In genomic region chr9:132733133-132733815, GRCh38 we compare ENCODE assay signal across 20 cellular contexts.
DNase-seq lines count a peak whose midpoint lies in the region; ATAC-seq and TF ChIP-seq lines count a peak whose summit lies in the region.
"Had no signal": no experiment of that assay in that cellular context is flagged by ENCODE, and none has a peak within 500 bp of the region (broad histone marks: within the 10 kb centered on the region; RNA-seq: fewer than 3 reads in every experiment).

No MANE protein-coding gene starts in this region.

- no peak overlapping the region for H3K9ac ChIP-seq in endodermal cell (ENCODE audit: extremely low read depth, low read length, poor library complexity, severe bottlenecking)

- TF ChIP-seq CTCF in AG10803 (conservative IDR thresholded peaks at IDR 0.05; ENCODE audit: low read length) (no peak), GM23338 (conservative IDR thresholded peaks at IDR 0.05; ENCODE audit: low read depth in 2 of 2) (no peak), dorsolateral prefrontal cortex (IDR thresholded peaks at IDR 0.05 in 54 of 56, conservative IDR thresholded peaks at IDR 0.05 in 2 of 56; ENCODE audit: low read depth in 1 of 56, partially characterized antibody in 56 of 56) (no peak), GM20000 (IDR thresholded peaks at IDR 0.05; ENCODE audit: extremely low read depth, missing control alignments) (no peak), endodermal cell (conservative IDR thresholded peaks at IDR 0.05) (no peak)

- H3K27me3 ChIP-seq in GM23338 (ENCODE audit: insufficient read depth) (no peaks in the 10 kb centered on the region), dorsolateral prefrontal cortex (no peaks in the 10 kb centered on the region), endodermal cell (ENCODE audit: control insufficient read depth, insufficient read depth, low read length, poor library complexity, severe bottlenecking) (no peaks in the 10 kb centered on the region)

- no peak overlapping the region for H3K27ac ChIP-seq in GM23338 (ENCODE audit: low read depth)
- H3K27ac ChIP-seq in dorsolateral prefrontal cortex, result peak overlapping the region in 34 of 59 donors; percentile 1 to 76 (median 40)
- no peak overlapping the region for H3K27ac ChIP-seq in endodermal cell (ENCODE audit: low read depth, low read length)

- H3K4me3 ChIP-seq in AG10803 (ENCODE audit: low read length), result no peak overlapping the region
- H3K4me3 ChIP-seq in GM23338, result no peak overlapping the region
- H3K4me3 ChIP-seq in dorsolateral prefrontal cortex, result peak overlapping the region in 44 of 59 donors; percentile 3 to 56 (median 29)
- H3K4me3 ChIP-seq in endodermal cell (ENCODE audit: low read length), result no peak overlapping the region

- H3K9me3 ChIP-seq in endodermal cell (ENCODE audit: control insufficient read depth, low read length), result no peaks in the 10 kb centered on the region

- H3K27me3 Mint-ChIP-seq in GM23338 (ENCODE audit: insufficient read depth, low read depth, poor library complexity) (peaks cover 5% of the 10 kb centered on the region), endodermal cell (ENCODE audit: insufficient read depth) (peaks cover 3% of the 10 kb centered on the region)
- H3K27me3 Mint-ChIP-seq: type B pancreatic cell had no signal

- H3F3A ChIP-seq in GM23338 (replicated peaks; ENCODE audit: low read depth), result no peaks in the 10 kb centered on the region

- H3K36me3 Mint-ChIP-seq in GM23338 (ENCODE audit: low read depth) (no peaks in the 10 kb centered on the region), endodermal cell (ENCODE audit: low read depth) (no peaks in the 10 kb centered on the region)
- H3K36me3 Mint-ChIP-seq: stimulated activated naive B cell treated with anti-CD40 and anti-IgM and Interleukin-4, amounts not matched to agents 10 μg/mL and 1 μg/mL and 100 μg/mL, for 72 hours; type B pancreatic cell had no signal

- H3K9me2 ChIP-seq in GM23338 (ENCODE audit: insufficient read depth), result no peaks in the 10 kb centered on the region

- H3K4me1 Mint-ChIP-seq in GM23338, result peaks cover 16% of the 10 kb centered on the region
- H3K4me1 Mint-ChIP-seq in endodermal cell, result no peaks in the 10 kb centered on the region
- H3K4me1 Mint-ChIP-seq: stimulated activated naive B cell treated with anti-CD40 and anti-IgM and Interleukin-4, amounts not matched to agents 10 μg/mL and 1 μg/mL and 100 μg/mL, for 72 hours had no signal

- no peaks in the 10 kb centered on the region for H4K20me1 ChIP-seq in GM23338 (replicated peaks; ENCODE audit: insufficient read depth)

- 92 to 93% methylated on average over 22 to 26 of the region's 26 CpGs for WGBS in endodermal cell (ENCODE audit: insufficient coverage in 1 of 2, insufficient read length in 1 of 2), 2 experiments

- H3K79me2 ChIP-seq in GM23338 (replicated peaks; ENCODE audit: insufficient read depth), result no peaks in the 10 kb centered on the region

- H3K36me3 ChIP-seq in GM23338 (ENCODE audit: insufficient read depth) (no peaks in the 10 kb centered on the region), endodermal cell (ENCODE audit: control insufficient read depth, insufficient read depth, low read length) (no peaks in the 10 kb centered on the region)

- H3K4me1 ChIP-seq in GM23338 (ENCODE audit: insufficient read depth) (no peaks in the 10 kb centered on the region), endodermal cell (ENCODE audit: control insufficient read depth, insufficient read depth, low read length) (no peaks in the 10 kb centered on the region)

- intact Hi-C loops in dorsolateral prefrontal cortex (cut with DNase I), result no loop called here

- no peak overlapping the region for H3K4me2 ChIP-seq in GM23338

- peak; percentile 34; the same call in 1 of the 3 replicates for ATAC-seq in GM23338
- ATAC-seq: activated CD4-positive, CD25-positive, alpha-beta regulatory T cell treated with anti-CD3 and anti-CD28 coated beads, Interleukin-2, amount 50 U/mL, for 24 hours; SK-N-SH treated with all-trans-retinoic acid at 6 μM for 48 hours; stimulated activated naive B cell treated with anti-CD40 and anti-IgM and Interleukin-4, amounts not matched to agents 10 μg/mL and 1 μg/mL and 100 μg/mL, for 72 hours had no signal

- DNase-seq in AG10803 (ENCODE audit: low read depth) (peak; percentile 26), GM23338 (ENCODE audit: low spot score) (no peak), dorsolateral prefrontal cortex (peak in 2 of 10 donors; percentile 16), medulla oblongata (ENCODE audit: extremely low spot score) (peak; percentile 20), GM20000 (ENCODE audit: low spot score) (no peak), endodermal cell (no peak), dedifferentiated amniotic fluid mesenchymal stem cell (ENCODE audit: extremely low spot score) (no peak)
- no peak for DNase-seq in activated naive CD4-positive, alpha-beta T cell treated with anti-CD3 and anti-CD28 coated beads, Interleukin-2, amount 50 U/mL, for 16 hours
- DNase-seq: activated CD8-positive, alpha-beta memory T cell treated with anti-CD3 and anti-CD28 coated beads for 24 hours; effector memory CD4-positive, alpha-beta T cell; KG1; kidney glomerular epithelial cell; NCI-H226; NK-92 treated with Interleukin-12 subunit alpha and Interleukin-12 subunit beta, amount 100 ng/mL, for 24 hours; stimulated activated CD4-positive, alpha-beta T cell treated with anti-CD3 and anti-CD28 coated beads, Interleukin-15, amount 100 ng/mL, for 24 hours; stimulated activated naive B cell treated with anti-CD40 and anti-IgM and Interleukin-4, amounts not matched to agents 10 μg/mL and 1 μg/mL and 100 μg/mL, for 72 hours had no signal

- peak overlapping the region; percentile 69; the same call in 1 of the 2 replicates for H2AFZ ChIP-seq in GM23338

- no peaks in the 10 kb centered on the region for H3K9me3 Mint-ChIP-seq in GM23338
- no peaks in the 10 kb centered on the region for H3K9me3 Mint-ChIP-seq in endodermal cell
- H3K9me3 Mint-ChIP-seq: activated T-helper 1 cell treated with anti-CD3 and anti-CD28 coated beads, Interleukin-12 subunit alpha, Interleukin-12 subunit beta, Interleukin-2, Interleukin-4 antibody, amounts not matched to agents 30 ng/mL and 10 ng/mL and 1 ng/mL, durations not matched to agents 14 hours and 24 hours and 36 hours; stimulated activated naive B cell treated with anti-CD40 and anti-IgM and Interleukin-4, amounts not matched to agents 10 μg/mL and 1 μg/mL and 100 μg/mL, for 72 hours; type B pancreatic cell had no signal

- no peak overlapping the region for H3K4me3 Mint-ChIP-seq in GM23338
- no peak overlapping the region for H3K4me3 Mint-ChIP-seq in endodermal cell
- H3K4me3 Mint-ChIP-seq: activated T-helper 1 cell treated with anti-CD3 and anti-CD28 coated beads, Interleukin-12 subunit alpha, Interleukin-12 subunit beta, Interleukin-2, Interleukin-4 antibody, amounts not matched to agents 30 ng/mL and 10 ng/mL and 1 ng/mL, durations not matched to agents 14 hours and 24 hours and 36 hours; stimulated activated naive B cell treated with anti-CD40 and anti-IgM and Interleukin-4, amounts not matched to agents 10 μg/mL and 1 μg/mL and 100 μg/mL, for 72 hours; type B pancreatic cell had no signal

- no peak overlapping the region for H3K27ac Mint-ChIP-seq in GM23338
- H3K27ac Mint-ChIP-seq in endodermal cell, result no peak overlapping the region
- H3K27ac Mint-ChIP-seq: activated T-helper 1 cell treated with anti-CD3 and anti-CD28 coated beads, Interleukin-12 subunit alpha, Interleukin-12 subunit beta, Interleukin-2, Interleukin-4 antibody, amounts not matched to agents 30 ng/mL and 10 ng/mL and 1 ng/mL, durations not matched to agents 14 hours and 24 hours and 36 hours; stimulated activated naive B cell treated with anti-CD40 and anti-IgM and Interleukin-4, amounts not matched to agents 10 μg/mL and 1 μg/mL and 100 μg/mL, for 72 hours; type B pancreatic cell had no signal

TF ChIP-seq in GM23338, 12 proteins besides CTCF, POLR2A, EP300 and RAD21:
- TF ChIP-seq CREB1 (CRISPR knock-in tag; IDR thresholded peaks at IDR 0.05; ENCODE audit: low read depth) (no peak), EZH2phosphoT487 (IDR thresholded peaks at IDR 0.05; ENCODE audit: unreplicated experiment) (no peak), EZH2 (IDR thresholded peaks at IDR 0.05; ENCODE audit: low read depth, unreplicated experiment) (no peak), POLR2AphosphoS5 (IDR thresholded peaks at IDR 0.05; ENCODE audit: low read depth) (no peak), ZNF331 (CRISPR knock-in tag; IDR thresholded peaks at IDR 0.05; ENCODE audit: low read depth) (no peak), NANOG (IDR thresholded peaks at IDR 0.05; ENCODE audit: borderline replicate concordance) (no peak), STAT1 (IDR thresholded peaks at IDR 0.05; ENCODE audit: unreplicated experiment) (no peak), ZNF114 (CRISPR knock-in tag; IDR thresholded peaks at IDR 0.05) (no peak), JUNB (IDR thresholded peaks at IDR 0.05; ENCODE audit: unreplicated experiment) (no peak)

Comparison
In these comparisons a context has a peak if more than half of its experiments do, and no peak if none do; other contexts are left out.
1. DNase-seq: peak in AG10803 (single experiment) and medulla oblongata (single experiment); none in GM23338 (single experiment), GM20000 (single experiment), activated naive CD4-positive, alpha-beta T cell treated with anti-CD3 and anti-CD28 coated beads, Interleukin-2, amount 50 U/mL, for 16 hours (single experiment), endodermal cell (single experiment) and dedifferentiated amniotic fluid mesenchymal stem cell (single experiment).
2. H3K4me3 ChIP-seq: peak in dorsolateral prefrontal cortex (44 of 59); none in AG10803 (single experiment), GM23338 (single experiment) and endodermal cell (single experiment).
3. H3K27ac ChIP-seq: peak in dorsolateral prefrontal cortex (34 of 59); none in GM23338 (single experiment) and endodermal cell (single experiment).